ENCODE assay signal across 6 cellular contexts in genomic region chr19:54465367-54466109, GRCh38. TPM values are rescaled to one million over a fixed set of nuclear protein-coding genes. Genes with fewer than 3 reads are reported as not detected.
DNase-seq lines count a peak whose midpoint lies in the region; ATAC-seq and TF ChIP-seq lines count a peak whose summit lies in the region.

No MANE protein-coding gene starts in this region.

- H2AFZ ChIP-seq in GM23248: no peak overlapping the region

- peak overlapping the region; percentile 67 for H3K4me3 Mint-ChIP-seq in activated T-cell treated with anti-CD3 and anti-CD28 coated beads, Interleukin-2, amount 50 U/mL, for 4 hours

- H3F3A ChIP-seq in GM23248 (ENCODE audit: insufficient read depth): peaks cover 30% of the 10 kb centered on the region

- 74 to 84% (median 75%) methylated on average over 44 to 58 of the region's 58 CpGs for WGBS in stomach, 5 donors
- 93 to 96% methylated on average over 39 to 58 of the region's 58 CpGs for WGBS in GM23248 (ENCODE audit: low coverage in 1 of 2, low lambda C conversion rate in 2 of 2, missing lambda C conversion rate in 2 of 2), 2 experiments

- ATAC-seq in activated T-cell treated with anti-CD3 and anti-CD28 coated beads, Interleukin-2, amount 50 U/mL, for 4 hours: no peak

- H3K9me2 ChIP-seq in GM23248 (ENCODE audit: insufficient read depth): no peaks in the 10 kb centered on the region

- in situ Hi-C loops in GM23248 (cut with MboI): loop anchor here (25.0 kb wide), 1 partner anchor 1197 kb away; the partner anchor contains the start of gene U2AF2

- peaks cover 22% of the 10 kb centered on the region for H3K27me3 Mint-ChIP-seq in activated T-cell treated with anti-CD3 and anti-CD28 coated beads, Interleukin-2, amount 50 U/mL, for 4 hours (ENCODE audit: low read depth)

- H3K9me3 ChIP-seq in stomach (no peaks in the 10 kb centered on the region), GM23248 (ENCODE audit: low read depth) (no peaks in the 10 kb centered on the region)

- peaks cover 7% of the 10 kb centered on the region for H3K36me3 Mint-ChIP-seq in activated T-cell treated with anti-CD3 and anti-CD28 coated beads, Interleukin-2, amount 50 U/mL, for 4 hours (ENCODE audit: insufficient read depth)

- no peak overlapping the region for H3K4me2 ChIP-seq in GM23248 (ENCODE audit: unreplicated experiment)

- no peaks in the 10 kb centered on the region for H4K20me1 ChIP-seq in GM23248 (ENCODE audit: insufficient read depth)

- no peak for TF ChIP-seq POLR2A in stomach (IDR thresholded peaks at IDR 0.05)

- no peaks in the 10 kb centered on the region for H3K9me3 Mint-ChIP-seq in activated T-cell treated with anti-CD3 and anti-CD28 coated beads, Interleukin-2, amount 50 U/mL, for 4 hours

- intact Hi-C loops in stomach (cut with DNase I; ENCODE audit: low total_unique reads): no loop called here

- no peak overlapping the region for H3K9ac ChIP-seq in GM23248

- peaks cover 35% of the 10 kb centered on the region for H3K79me2 ChIP-seq in GM23248 (ENCODE audit: insufficient read depth)

- H3K27me3 ChIP-seq in stomach (peaks cover 0 to 16% (median 0%) of the 10 kb centered on the region in 3 donors), GM23248 (replicated peaks; ENCODE audit: insufficient read depth) (no peaks in the 10 kb centered on the region)

- TF ChIP-seq CTCF in stomach (IDR thresholded peaks at IDR 0.05): no peak

- TF ChIP-seq EP300 in stomach (IDR thresholded peaks at IDR 0.05): no peak

- H3K27ac ChIP-seq in epithelial cell of prostate: peak overlapping the region; percentile 99
- H3K27ac ChIP-seq in stomach: peak overlapping the region; percentile 98 to 99 (median 99)
- H3K27ac ChIP-seq in GM23248: no peak overlapping the region

- DNase-seq in activated T-cell treated with anti-CD3 and anti-CD28 coated beads, Interleukin-2, amount 50 U/mL, for 4 hours: no peak
- no peak for DNase-seq in activated T-cell treated with anti-CD3 and anti-CD28 coated beads for 4 hours
- no peak for DNase-seq in epithelial cell of prostate (ENCODE audit: low read depth, low spot score)
- no peak for DNase-seq in stomach
- no peak for DNase-seq in NCI-H1694 treated with DMSO at 0.1 percent for 48 hours (lab: John Stamatoyannopoulos, UW)
- no peak for DNase-seq in GM23248

- H3K4me1 Mint-ChIP-seq in activated T-cell treated with anti-CD3 and anti-CD28 coated beads, Interleukin-2, amount 50 U/mL, for 4 hours (ENCODE audit: low read depth): peaks cover 19% of the 10 kb centered on the region

- H3K36me3 ChIP-seq in stomach (peaks cover 14 to 18% (median 17%) of the 10 kb centered on the region in 4 donors), GM23248 (ENCODE audit: low read depth) (0 out of 2 replicates have a peak, but pooled peaks cover 2% of the 10 kb centered on the region)

- H3K4me1 ChIP-seq in stomach (peaks cover 49 to 77% (median 68%) of the 10 kb centered on the region in 4 donors), GM23248 (ENCODE audit: insufficient read depth) (peaks cover 9% of the 10 kb centered on the region)

- peak overlapping the region; percentile 46 to 70 (median 66) for H3K4me3 ChIP-seq in stomach
- H3K4me3 ChIP-seq in GM23248: no peak overlapping the region

RNA-seq across cellular contexts. Expression of gene LENG9, which starts 2.0 kb away (rescaled TPM):
- 1 to 10 TPM; 4.8 to 5.4 (median 5.2) TPM for total RNA-seq in activated T-cell treated with anti-CD3 and anti-CD28 coated beads, Interleukin-2, amount 50 U/mL, for 4 hours
- total RNA-seq in stomach: 10 to 100 TPM in 2 of 5 donors, 1 to 10 TPM in 3; 1.3 to 14.5 (median 3.5) TPM
- polyA plus RNA-seq in stomach: 1 to 10 TPM; 6.9 to 7.8 (median 7.3) TPM
- total RNA-seq in GM23248 (2014; rRNA removed; shearing (Covaris generic)): 6.6 and 13.5 TPM in 2 replicates
- 0.30 and 0.41 TPM in 2 replicates for polyA plus RNA-seq in GM23248 (2016; fragmentation: Nextera tagmentation; extraction: Ambion mirVana)

RNA-seq across cellular contexts. Expression of gene CDC42EP5, which starts 7.6 kb away (rescaled TPM):
- total RNA-seq in activated T-cell treated with anti-CD3 and anti-CD28 coated beads, Interleukin-2, amount 50 U/mL, for 4 hours: under 1 TPM in 1 of 3 donors, not detected in 2; 0.30 TPM
- total RNA-seq in stomach: 100 to 1,000 TPM in 1 of 5 donors, 10 to 100 TPM in 2, under 1 TPM in 1, not detected in 1; 0.89 to 699 (median 32.8) TPM
- polyA plus RNA-seq in stomach: 10 to 100 TPM; 24.8 to 48.6 (median 28.3) TPM
- total RNA-seq in GM23248 (2014; rRNA removed; shearing (Covaris generic)): 39.6 and 51.7 TPM in 2 replicates
- polyA plus RNA-seq in GM23248 (2016; fragmentation: Nextera tagmentation; extraction: Ambion mirVana): 4.4 and 5.2 TPM in 2 replicates

RNA-seq across cellular contexts. Expression of gene LENG8, which starts 16.5 kb away (rescaled TPM):
- total RNA-seq in activated T-cell treated with anti-CD3 and anti-CD28 coated beads, Interleukin-2, amount 50 U/mL, for 4 hours: 100 to 1,000 TPM; 138 to 157 (median 145) TPM
- 100 to 1,000 TPM in 4 of 5 donors, 10 to 100 TPM in 1; 61.3 to 464 (median 222) TPM for total RNA-seq in stomach
- polyA plus RNA-seq in stomach (10 to 100 TPM; 37.4 to 99.0 (median 89.0) TPM), GM23248 (2016; fragmentation: Nextera tagmentation; extraction: Ambion mirVana) (34.7 and 45.5 TPM in 2 replicates)
- total RNA-seq in GM23248 (2014; rRNA removed; shearing (Covaris generic)): 29.2 and 33.9 TPM in 2 replicates

RNA-seq across cellular contexts. Expression of gene LAIR2, which starts 37.1 kb away (rescaled TPM):
- under 1 TPM; 0.35 to 0.76 (median 0.58) TPM for total RNA-seq in activated T-cell treated with anti-CD3 and anti-CD28 coated beads, Interleukin-2, amount 50 U/mL, for 4 hours
- total RNA-seq in stomach: not detected
- polyA plus RNA-seq in stomach: under 1 TPM in 1 of 3 donors, not detected in 2; 0.30 TPM
- not detected in 2 replicates for total RNA-seq in GM23248 (2014; rRNA removed; shearing (Covaris generic))
- not detected in 2 replicates for polyA plus RNA-seq in GM23248 (2016; fragmentation: Nextera tagmentation; extraction: Ambion mirVana)

RNA-seq across cellular contexts. Expression of gene TTYH1, which starts 50.3 kb away (rescaled TPM):
- under 1 TPM in 1 of 3 donors, not detected in 2; 0.46 TPM for total RNA-seq in activated T-cell treated with anti-CD3 and anti-CD28 coated beads, Interleukin-2, amount 50 U/mL, for 4 hours
- 10 to 100 TPM in 1 of 5 donors, 1 to 10 TPM in 2, not detected in 2; 2.3 to 12.9 (median 7.0) TPM for total RNA-seq in stomach
- 1 to 10 TPM in 1 of 3 donors, under 1 TPM in 1, not detected in 1; 0.12 to 1.4 TPM for polyA plus RNA-seq in stomach
- total RNA-seq in GM23248 (2014; rRNA removed; shearing (Covaris generic)): not detected in 2 replicates
- 0.05 TPM in 2 replicates for polyA plus RNA-seq in GM23248 (2016; fragmentation: Nextera tagmentation; extraction: Ambion mirVana)
